Comparison of ENCODE assay signal across 1 cellular context in the genomic region with DNA sequence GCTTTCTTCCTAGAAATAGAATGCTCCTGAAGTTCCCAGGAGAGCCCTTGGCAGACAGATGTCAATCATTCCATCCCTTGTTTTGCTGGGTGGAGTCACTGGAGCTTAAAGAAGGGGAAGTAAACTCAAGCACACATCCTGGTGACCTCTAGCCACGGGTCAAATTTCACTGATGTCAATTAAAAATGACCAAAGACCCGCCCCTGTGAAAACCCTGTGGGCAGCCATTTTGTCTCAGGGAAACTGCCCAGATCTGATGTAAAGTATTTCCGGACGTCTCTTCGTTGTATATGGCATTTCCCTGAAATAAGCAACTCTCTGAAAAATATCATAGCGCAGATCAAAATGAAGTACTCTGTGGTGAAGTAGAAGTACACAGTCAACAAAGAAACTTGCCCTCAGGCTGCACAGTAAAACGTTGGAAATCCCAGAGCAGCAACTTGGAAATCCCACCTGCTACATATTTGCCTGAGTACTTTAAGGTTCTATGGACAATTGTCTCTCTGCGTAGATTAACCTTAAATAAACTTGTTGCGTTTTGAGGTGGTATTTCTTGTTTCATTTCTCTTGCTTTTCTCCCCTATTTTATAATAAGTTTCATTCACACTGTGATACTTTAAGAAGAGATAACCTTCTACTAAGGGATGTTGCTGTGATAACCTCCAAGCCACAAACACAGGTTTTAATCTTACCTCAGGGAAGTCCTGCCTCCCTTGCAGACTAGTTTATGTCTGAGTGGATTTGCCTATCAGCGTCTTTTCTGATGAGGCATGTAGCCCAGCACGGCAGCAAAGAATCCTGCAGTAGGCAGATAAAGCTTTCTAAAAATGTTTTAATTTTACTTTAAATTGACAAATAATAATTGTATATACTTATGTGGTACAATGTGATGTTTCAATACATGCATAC.
TF ChIP-seq lines count a peak whose summit lies in the region.

No MANE protein-coding gene starts in this region.

TF ChIP-seq in GM12878, 131 proteins besides CTCF, POLR2A, EP300 and RAD21 (continued from another document):
- TF ChIP-seq, protein P1, sequence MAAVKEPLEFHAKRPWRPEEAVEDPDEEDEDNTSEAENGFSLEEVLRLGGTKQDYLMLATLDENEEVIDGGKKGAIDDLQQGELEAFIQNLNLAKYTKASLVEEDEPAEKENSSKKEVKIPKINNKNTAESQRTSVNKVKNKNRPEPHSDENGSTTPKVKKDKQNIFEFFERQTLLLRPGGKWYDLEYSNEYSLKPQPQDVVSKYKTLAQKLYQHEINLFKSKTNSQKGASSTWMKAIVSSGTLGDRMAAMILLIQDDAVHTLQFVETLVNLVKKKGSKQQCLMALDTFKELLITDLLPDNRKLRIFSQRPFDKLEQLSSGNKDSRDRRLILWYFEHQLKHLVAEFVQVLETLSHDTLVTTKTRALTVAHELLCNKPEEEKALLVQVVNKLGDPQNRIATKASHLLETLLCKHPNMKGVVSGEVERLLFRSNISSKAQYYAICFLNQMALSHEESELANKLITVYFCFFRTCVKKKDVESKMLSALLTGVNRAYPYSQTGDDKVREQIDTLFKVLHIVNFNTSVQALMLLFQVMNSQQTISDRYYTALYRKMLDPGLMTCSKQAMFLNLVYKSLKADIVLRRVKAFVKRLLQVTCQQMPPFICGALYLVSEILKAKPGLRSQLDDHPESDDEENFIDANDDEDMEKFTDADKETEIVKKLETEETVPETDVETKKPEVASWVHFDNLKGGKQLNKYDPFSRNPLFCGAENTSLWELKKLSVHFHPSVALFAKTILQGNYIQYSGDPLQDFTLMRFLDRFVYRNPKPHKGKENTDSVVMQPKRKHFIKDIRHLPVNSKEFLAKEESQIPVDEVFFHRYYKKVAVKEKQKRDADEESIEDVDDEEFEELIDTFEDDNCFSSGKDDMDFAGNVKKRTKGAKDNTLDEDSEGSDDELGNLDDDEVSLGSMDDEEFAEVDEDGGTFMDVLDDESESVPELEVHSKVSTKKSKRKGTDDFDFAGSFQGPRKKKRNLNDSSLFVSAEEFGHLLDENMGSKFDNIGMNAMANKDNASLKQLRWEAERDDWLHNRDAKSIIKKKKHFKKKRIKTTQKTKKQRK (IDR thresholded peaks at IDR 0.05; ENCODE audit: low read depth, low read length) = no peak
- TF ChIP-seq, protein P2, sequence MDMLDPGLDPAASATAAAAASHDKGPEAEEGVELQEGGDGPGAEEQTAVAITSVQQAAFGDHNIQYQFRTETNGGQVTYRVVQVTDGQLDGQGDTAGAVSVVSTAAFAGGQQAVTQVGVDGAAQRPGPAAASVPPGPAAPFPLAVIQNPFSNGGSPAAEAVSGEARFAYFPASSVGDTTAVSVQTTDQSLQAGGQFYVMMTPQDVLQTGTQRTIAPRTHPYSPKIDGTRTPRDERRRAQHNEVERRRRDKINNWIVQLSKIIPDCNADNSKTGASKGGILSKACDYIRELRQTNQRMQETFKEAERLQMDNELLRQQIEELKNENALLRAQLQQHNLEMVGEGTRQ (IDR thresholded peaks at IDR 0.05; ENCODE audit: borderline replicate concordance, low read depth, low read length) = no peak
- TF ChIP-seq KAT2A (conservative IDR thresholded peaks at IDR 0.05; ENCODE audit: control insufficient read depth, low read depth, low read length) (no peak), ZNF274 (IDR thresholded peaks at IDR 0.05; ENCODE audit: insufficient read depth, insufficient read length) (no peak), RFX5 (IDR thresholded peaks at IDR 0.05; ENCODE audit: low read depth, low read length) (no peak), NR2F1 (conservative IDR thresholded peaks at IDR 0.05) (peak; percentile 96), PAX8 (IDR thresholded peaks at IDR 0.05) (0 out of 2 replicates have a peak, but pooled peaks have one; percentile 39), STAT1 (conservative IDR thresholded peaks at IDR 0.05) (no peak), SREBF1 (IDR thresholded peaks at IDR 0.05; ENCODE audit: low read length) (no peak), BMI1 (IDR thresholded peaks at IDR 0.05; ENCODE audit: borderline replicate concordance) (no peak), YBX1 (IDR thresholded peaks at IDR 0.05) (no peak), NFXL1 (IDR thresholded peaks at IDR 0.05; ENCODE audit: borderline replicate concordance) (no peak), NBN (IDR thresholded peaks at IDR 0.05) (no peak), SRF (IDR thresholded peaks at IDR 0.05; ENCODE audit: low read depth in 2 of 2, low read length in 2 of 2) (no peak)
- TF ChIP-seq, protein P3, sequence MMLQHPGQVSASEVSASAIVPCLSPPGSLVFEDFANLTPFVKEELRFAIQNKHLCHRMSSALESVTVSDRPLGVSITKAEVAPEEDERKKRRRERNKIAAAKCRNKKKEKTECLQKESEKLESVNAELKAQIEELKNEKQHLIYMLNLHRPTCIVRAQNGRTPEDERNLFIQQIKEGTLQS (IDR thresholded peaks at IDR 0.05; ENCODE audit: borderline replicate concordance, extremely low read depth, low read depth, low read length) = no peak
- TF ChIP-seq, protein P4, sequence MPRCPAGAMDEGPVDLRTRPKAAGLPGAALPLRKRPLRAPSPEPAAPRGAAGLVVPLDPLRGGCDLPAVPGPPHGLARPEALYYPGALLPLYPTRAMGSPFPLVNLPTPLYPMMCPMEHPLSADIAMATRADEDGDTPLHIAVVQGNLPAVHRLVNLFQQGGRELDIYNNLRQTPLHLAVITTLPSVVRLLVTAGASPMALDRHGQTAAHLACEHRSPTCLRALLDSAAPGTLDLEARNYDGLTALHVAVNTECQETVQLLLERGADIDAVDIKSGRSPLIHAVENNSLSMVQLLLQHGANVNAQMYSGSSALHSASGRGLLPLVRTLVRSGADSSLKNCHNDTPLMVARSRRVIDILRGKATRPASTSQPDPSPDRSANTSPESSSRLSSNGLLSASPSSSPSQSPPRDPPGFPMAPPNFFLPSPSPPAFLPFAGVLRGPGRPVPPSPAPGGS (IDR thresholded peaks at IDR 0.05; ENCODE audit: borderline replicate concordance, insufficient read depth, low read depth, low read length, poor library complexity, severe bottlenecking) = no peak
- TF ChIP-seq, protein P5, sequence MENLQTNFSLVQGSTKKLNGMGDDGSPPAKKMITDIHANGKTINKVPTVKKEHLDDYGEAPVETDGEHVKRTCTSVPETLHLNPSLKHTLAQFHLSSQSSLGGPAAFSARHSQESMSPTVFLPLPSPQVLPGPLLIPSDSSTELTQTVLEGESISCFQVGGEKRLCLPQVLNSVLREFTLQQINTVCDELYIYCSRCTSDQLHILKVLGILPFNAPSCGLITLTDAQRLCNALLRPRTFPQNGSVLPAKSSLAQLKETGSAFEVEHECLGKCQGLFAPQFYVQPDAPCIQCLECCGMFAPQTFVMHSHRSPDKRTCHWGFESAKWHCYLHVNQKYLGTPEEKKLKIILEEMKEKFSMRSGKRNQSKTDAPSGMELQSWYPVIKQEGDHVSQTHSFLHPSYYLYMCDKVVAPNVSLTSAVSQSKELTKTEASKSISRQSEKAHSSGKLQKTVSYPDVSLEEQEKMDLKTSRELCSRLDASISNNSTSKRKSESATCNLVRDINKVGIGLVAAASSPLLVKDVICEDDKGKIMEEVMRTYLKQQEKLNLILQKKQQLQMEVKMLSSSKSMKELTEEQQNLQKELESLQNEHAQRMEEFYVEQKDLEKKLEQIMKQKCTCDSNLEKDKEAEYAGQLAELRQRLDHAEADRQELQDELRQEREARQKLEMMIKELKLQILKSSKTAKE (IDR thresholded peaks at IDR 0.05; ENCODE audit: low read depth, poor library complexity, severe bottlenecking) = no peak
- TF ChIP-seq, protein P6, sequence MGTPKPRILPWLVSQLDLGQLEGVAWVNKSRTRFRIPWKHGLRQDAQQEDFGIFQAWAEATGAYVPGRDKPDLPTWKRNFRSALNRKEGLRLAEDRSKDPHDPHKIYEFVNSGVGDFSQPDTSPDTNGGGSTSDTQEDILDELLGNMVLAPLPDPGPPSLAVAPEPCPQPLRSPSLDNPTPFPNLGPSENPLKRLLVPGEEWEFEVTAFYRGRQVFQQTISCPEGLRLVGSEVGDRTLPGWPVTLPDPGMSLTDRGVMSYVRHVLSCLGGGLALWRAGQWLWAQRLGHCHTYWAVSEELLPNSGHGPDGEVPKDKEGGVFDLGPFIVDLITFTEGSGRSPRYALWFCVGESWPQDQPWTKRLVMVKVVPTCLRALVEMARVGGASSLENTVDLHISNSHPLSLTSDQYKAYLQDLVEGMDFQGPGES (IDR thresholded peaks at IDR 0.05) = no peak
